In the genomic region with DNA sequence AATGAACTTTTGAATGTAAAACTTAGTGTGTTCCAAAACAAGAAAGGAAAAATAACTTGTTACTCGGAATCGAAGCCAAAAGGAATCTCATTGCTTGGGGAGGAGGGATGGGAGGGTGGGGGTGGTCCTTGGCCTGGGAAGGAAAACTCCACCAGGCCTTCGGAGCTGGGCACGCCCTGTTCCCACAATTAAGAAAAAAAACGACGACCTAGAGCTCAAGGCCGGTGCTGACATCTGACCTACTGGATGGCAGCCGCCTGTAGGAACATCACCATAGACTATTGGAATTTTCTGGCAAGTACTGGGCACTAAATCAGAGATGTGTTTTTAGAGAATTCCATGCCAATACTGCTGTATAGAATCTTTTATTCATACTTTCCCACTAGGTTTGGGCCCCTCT, we compare ENCODE assay signal across 8 cellular contexts.
DNase-seq lines count a peak whose midpoint lies in the region; ATAC-seq and TF ChIP-seq lines count a peak whose summit lies in the region.

No MANE protein-coding gene starts in this region.

- peaks cover 29% of the 10 kb centered on the region for H3K36me3 Mint-ChIP-seq in nephron progenitor cell (ENCODE audit: low read depth)

- peak; percentile 60 for DNase-seq in RKO (ENCODE audit: low spot score)
- no peak for DNase-seq in epithelial cell of prostate (ENCODE audit: low read depth, low spot score)
- no peak for DNase-seq in nephron progenitor cell
- DNase-seq in NCI-H524 (lab: John Stamatoyannopoulos, UW): no peak
- no peak for DNase-seq in NCI-H2196 (lab: John Stamatoyannopoulos, UW; ENCODE audit: unreplicated experiment)

- H3K4me3 ChIP-seq in GM12875 (ENCODE audit: low read depth, low read length): peak overlapping the region; percentile 98

- H3K4me1 Mint-ChIP-seq in nephron progenitor cell: peaks cover 43% of the 10 kb centered on the region

- peak overlapping the region; percentile 91 for H3K4me3 Mint-ChIP-seq in nephron progenitor cell

- H3K9me3 Mint-ChIP-seq in nephron progenitor cell: peaks cover 3% of the 10 kb centered on the region

- peak overlapping the region; percentile 64 for H3K27ac ChIP-seq in epithelial cell of prostate

- ATAC-seq in HG02870 (IDR thresholded peaks at IDR 0.05; ENCODE audit: unreplicated experiment): no peak
- no peak for ATAC-seq in GM21825 (IDR thresholded peaks at IDR 0.05; ENCODE audit: unreplicated experiment)

- H3K27ac Mint-ChIP-seq in nephron progenitor cell: no peak overlapping the region

- TF ChIP-seq CTCF in GM12875 (IDR thresholded peaks at IDR 0.05; ENCODE audit: borderline replicate concordance, insufficient read depth, low read depth, low read length) (no peak), nephron progenitor cell (IDR thresholded peaks at IDR 0.05) (no peak)

- peaks cover 13% of the 10 kb centered on the region for H3K27me3 Mint-ChIP-seq in nephron progenitor cell (ENCODE audit: low read depth, poor library complexity)
